In the genomic region with DNA sequence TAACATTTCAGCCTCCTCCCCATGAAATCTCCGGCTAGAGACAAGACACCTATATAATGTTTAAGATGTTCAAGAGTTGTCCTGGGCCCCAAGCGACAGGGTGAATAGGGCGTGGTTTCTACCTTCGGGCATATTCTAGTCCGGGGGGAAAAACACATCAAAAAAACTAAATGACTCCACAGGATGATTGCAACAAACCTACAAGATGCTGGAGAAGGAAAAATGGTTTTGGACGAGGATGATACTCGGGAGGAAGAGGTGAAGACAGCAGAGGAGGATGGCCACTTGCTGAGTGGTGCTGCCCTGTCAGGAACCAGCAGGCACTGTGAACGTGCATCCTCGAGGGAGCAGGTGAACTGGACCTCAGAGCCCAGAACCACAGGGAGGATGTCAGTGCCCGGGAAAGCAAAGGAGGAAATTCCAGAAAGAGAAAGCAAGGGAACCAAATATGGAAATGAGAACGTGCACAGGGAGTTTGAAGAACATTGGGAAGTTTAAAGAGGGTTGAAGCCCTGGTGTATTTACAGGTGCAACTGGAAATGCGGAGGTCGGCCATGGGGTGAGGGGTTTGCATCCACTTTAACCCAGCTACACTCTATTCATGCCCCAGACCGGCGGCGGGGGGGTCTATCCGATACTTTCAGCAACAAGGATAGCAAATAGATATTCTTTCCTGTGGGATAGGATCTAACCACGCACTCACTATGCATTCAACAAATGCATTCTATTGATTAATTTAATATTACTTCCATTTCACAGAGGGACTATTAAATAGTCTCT, we compare ENCODE assay signal across 22 cellular contexts. TPM values are rescaled to one million over a fixed set of nuclear protein-coding genes. Genes with fewer than 3 reads are reported as not detected.
DNase-seq lines count a peak whose midpoint lies in the region; ATAC-seq and TF ChIP-seq lines count a peak whose summit lies in the region.
"Had no signal": no experiment of that assay in that cellular context is flagged by ENCODE, and none has a peak within 500 bp of the region (broad histone marks: within the 10 kb centered on the region; RNA-seq: fewer than 3 reads in every experiment).

No MANE protein-coding gene starts in this region.

- TF ChIP-seq EP300 in upper lobe of left lung (IDR thresholded peaks at IDR 0.05): no peak
- TF ChIP-seq EP300 in SK-N-SH (IDR thresholded peaks at IDR 0.05; ENCODE audit: borderline replicate concordance in 1 of 2, low read depth in 1 of 2, low read length in 1 of 2): no peak

- H3K4me1 ChIP-seq in ascending aorta (peaks cover 8 to 45% of the 10 kb centered on the region in 2 donors), esophagus squamous epithelium (peaks cover 0 to 28% (median 18%) of the 10 kb centered on the region in 3 donors), psoas muscle (peaks cover 3% of the 10 kb centered on the region), upper lobe of left lung (peaks cover 1 to 12% (median 6%) of the 10 kb centered on the region in 4 donors), right lobe of liver (no peaks in the 10 kb centered on the region), SK-N-SH (ENCODE audit: control insufficient read depth in 1 of 2, insufficient read depth in 2 of 2, low read depth in 1 of 2, low read length in 1 of 2) (peaks cover 14 to 25% of the 10 kb centered on the region in 2 experiments; a peak in 3 of 4 replicates)

- H3K4me2 ChIP-seq in SK-N-SH: no peak overlapping the region

- CTCF ChIA-PET in SK-N-SH (lab: Yijun Ruan, JAX): interaction anchor here (1.6 kb wide), 1 partner anchor 156 kb away, joined by 3 read pairs; no protein-coding TSS in a partner anchor

- no peaks in the 10 kb centered on the region for H3K36me3 ChIP-seq in ascending aorta
- no peaks in the 10 kb centered on the region for H3K36me3 ChIP-seq in esophagus squamous epithelium
- H3K36me3 ChIP-seq in psoas muscle (ENCODE audit: insufficient read depth in 1 of 2, low read depth in 1 of 2): no peaks in the 10 kb centered on the region
- H3K36me3 ChIP-seq in upper lobe of left lung: no peaks in the 10 kb centered on the region
- H3K36me3 ChIP-seq in right lobe of liver: no peaks in the 10 kb centered on the region
- no peaks in the 10 kb centered on the region for H3K36me3 ChIP-seq in SK-N-SH (replicated peaks in 1 of 2; ENCODE audit: control insufficient read depth in 1 of 2, insufficient read depth in 2 of 2, low read length in 1 of 2)

- intact Hi-C loops in ascending aorta (cut with DNase I): no loop called here
- intact Hi-C loops in esophagus squamous epithelium (cut with DNase I): no loop called here
- intact Hi-C loops in psoas muscle (cut with DNase I): no loop called here
- intact Hi-C loops in right lobe of liver (cut with DNase I): no loop called here

- no peak for TF ChIP-seq CTCF in ascending aorta (IDR thresholded peaks at IDR 0.05)
- no peak for TF ChIP-seq CTCF in esophagus squamous epithelium (IDR thresholded peaks at IDR 0.05)
- no peak for TF ChIP-seq CTCF in psoas muscle (IDR thresholded peaks at IDR 0.05)
- no peak for TF ChIP-seq CTCF in upper lobe of left lung (IDR thresholded peaks at IDR 0.05)
- no peak for TF ChIP-seq CTCF in right lobe of liver (IDR thresholded peaks at IDR 0.05)
- TF ChIP-seq CTCF in SK-N-SH (IDR thresholded peaks at IDR 0.05): no peak

- no peak overlapping the region for H2AFZ ChIP-seq in SK-N-SH (ENCODE audit: low read depth)

- peaks cover 51% of the 10 kb centered on the region for H3K79me2 ChIP-seq in SK-N-SH (ENCODE audit: insufficient read depth)

- no peak overlapping the region for H3K4me3 ChIP-seq in ascending aorta
- no peak overlapping the region for H3K4me3 ChIP-seq in esophagus squamous epithelium
- H3K4me3 ChIP-seq in psoas muscle: no peak overlapping the region
- no peak overlapping the region for H3K4me3 ChIP-seq in upper lobe of left lung
- no peak overlapping the region for H3K4me3 ChIP-seq in right lobe of liver
- H3K4me3 ChIP-seq in SK-N-SH (ENCODE audit: low read depth in 2 of 2, low read length in 1 of 2): no peak overlapping the region
- H3K4me3 ChIP-seq: SJSA1 had no signal

- H3K9me3 ChIP-seq in ascending aorta (no peaks in the 10 kb centered on the region), esophagus squamous epithelium (no peaks in the 10 kb centered on the region), psoas muscle (no peaks in the 10 kb centered on the region), upper lobe of left lung (no peaks in the 10 kb centered on the region), right lobe of liver (no peaks in the 10 kb centered on the region), SK-N-SH (no peaks in the 10 kb centered on the region)
- H3K9me3 ChIP-seq: SJSA1 had no signal

- 62 to 74% methylated on average over 18 of the region's 18 CpGs for WGBS in esophagus squamous epithelium, 2 donors
- 74 to 76% (median 75%) methylated on average over 18 of the region's 18 CpGs for WGBS in psoas muscle, 3 donors
- WGBS in upper lobe of left lung, 2 donors: 71 to 72% methylated on average over 18 of the region's 18 CpGs
- WGBS in right lobe of liver (ENCODE audit: insufficient coverage, low coverage, low lambda C conversion rate, missing lambda C conversion rate): 57% methylated on average over 15 of the region's 18 CpGs
- WGBS in SK-N-SH (ENCODE audit: low lambda C conversion rate): 80% methylated on average over 18 of the region's 18 CpGs

- no peaks in the 10 kb centered on the region for H4K20me1 ChIP-seq in SK-N-SH (ENCODE audit: insufficient read depth)

- POLR2A ChIA-PET in SK-N-SH (lab: Yijun Ruan, JAX): no interaction called here

- peak in 1 of 2 donors; percentile 63 for DNase-seq in ascending aorta (ENCODE audit: low spot score in 2 of 2)
- no peak for DNase-seq in esophagus squamous epithelium (lab: John Stamatoyannopoulos, UW)
- peak in 1 of 2 donors; percentile 26 for DNase-seq in psoas muscle
- DNase-seq in upper lobe of left lung: no peak
- DNase-seq in right lobe of liver: no peak
- no peak for DNase-seq in SK-N-SH
- DNase-seq in NCI-H226: no peak
- DNase-seq: activated CD4-positive, alpha-beta T cell treated with anti-CD3 and anti-CD28 coated beads, Interleukin-2, amount 10 ng/mL, durations not matched to agents 24 days and 14 days; CD4-positive, CD25-positive, alpha-beta regulatory T cell; effector CD8-positive, alpha-beta T cell; glutamatergic neuron; H9; left cardiac atrium; midbrain; NCI-H1417; NCI-H2081 treated with DMSO at 0.1 percent for 48 hours; NCI-H510A; stimulated activated CD8-positive, alpha-beta memory T cell treated with anti-CD3 and anti-CD28 coated beads, Interleukin-4, amount 100 ng/mL, for 48 hours; substantia nigra; T-helper 2 cell had no signal

- no peak for ATAC-seq in psoas muscle
- ATAC-seq in upper lobe of left lung (ENCODE audit: low FRiP score in 2 of 2): no peak
- no peak for ATAC-seq in right lobe of liver
- ATAC-seq: left cardiac atrium, Panc1 had no signal

- TF ChIP-seq POLR2A in esophagus squamous epithelium (IDR thresholded peaks at IDR 0.05): no peak
- no peak for TF ChIP-seq POLR2A in upper lobe of left lung (IDR thresholded peaks at IDR 0.05)
- no peak for TF ChIP-seq POLR2A in right lobe of liver (IDR thresholded peaks at IDR 0.05)

- peaks cover 40% of the 10 kb centered on the region for H3F3A ChIP-seq in SK-N-SH (replicated peaks; ENCODE audit: insufficient read depth)

- H3K27ac ChIP-seq in ascending aorta: peak overlapping the region; percentile 85 to 95
- peak overlapping the region; percentile 19 to 73 (median 60) for H3K27ac ChIP-seq in esophagus squamous epithelium
- peak overlapping the region; percentile 23 for H3K27ac ChIP-seq in psoas muscle
- peak overlapping the region in 3 of 4 donors; percentile 24 to 38 (median 30) for H3K27ac ChIP-seq in upper lobe of left lung
- H3K27ac ChIP-seq in right lobe of liver: no peak overlapping the region
- peak overlapping the region in 1 of 2 experiments; percentile 69; a peak in 3 of 4 replicates for H3K27ac ChIP-seq in SK-N-SH (ENCODE audit: low read depth in 2 of 2, low read length in 1 of 2)
- H3K27ac ChIP-seq: SJSA1 had no signal

- H3K9ac ChIP-seq in SK-N-SH: no peak overlapping the region

- no peak for TF ChIP-seq RAD21 in SK-N-SH (IDR thresholded peaks at IDR 0.05; ENCODE audit: low read length)

- no peaks in the 10 kb centered on the region for H3K27me3 ChIP-seq in ascending aorta
- no peaks in the 10 kb centered on the region for H3K27me3 ChIP-seq in esophagus squamous epithelium
- peaks cover 0 to 4% (median 0%) of the 10 kb centered on the region in 3 donors for H3K27me3 ChIP-seq in psoas muscle (ENCODE audit: insufficient read depth in 3 of 3, low read length in 2 of 3)
- no peaks in the 10 kb centered on the region for H3K27me3 ChIP-seq in upper lobe of left lung
- no peaks in the 10 kb centered on the region for H3K27me3 ChIP-seq in right lobe of liver
- no peaks in the 10 kb centered on the region for H3K27me3 ChIP-seq in SK-N-SH (ENCODE audit: insufficient read depth)
- H3K27me3 ChIP-seq: SJSA1 had no signal

- no peaks in the 10 kb centered on the region for H3K9me2 ChIP-seq in SK-N-SH

TF ChIP-seq in SK-N-SH, 30 proteins besides CTCF, POLR2A, EP300 and RAD21 (continues in another document):
- no peak for TF ChIP-seq POLR2AphosphoS5 (IDR thresholded peaks at IDR 0.05; ENCODE audit: low read depth, low read length)

RNA-seq across cellular contexts. Expression of a gene that starts 50.6 kb away (rescaled TPM):
- total RNA-seq in ascending aorta (756 TPM), esophagus squamous epithelium (10 to 100 TPM in 3 of 4 donors, 1 to 10 TPM in 1; 8.9 to 97.1 (median 40.2) TPM), psoas muscle (100 to 1,000 TPM in 2 of 4 donors, 10 to 100 TPM in 2; 87.3 to 127 (median 110) TPM), upper lobe of left lung (100 to 1,000 TPM in 4 of 6 donors, 10 to 100 TPM in 2; 81.7 to 309 (median 167) TPM), right lobe of liver (10 to 100 TPM in 5 of 6 experiments, 1 to 10 TPM in 1; 8.0 to 89.8 (median 41.1) TPM)
- polyA plus RNA-seq in psoas muscle (100 to 1,000 TPM in 1 of 3 donors, 10 to 100 TPM in 2; 39.0 to 115 (median 60.2) TPM), SK-N-SH (2012; rRNA removed) (28.2 and 30.3 TPM in 2 replicates)
- 28.1 and 32.5 TPM in 2 replicates for polyA plus RNA-seq in SK-N-SH (2012; cell fraction: cytosol; rRNA removed)
- 48.2 and 61.1 TPM in 2 replicates for polyA plus RNA-seq in SK-N-SH (2012; cell fraction: nucleus; rRNA removed)
- total RNA-seq: activated CD4-positive, alpha-beta T cell treated with anti-CD3 and anti-CD28 coated beads, Interleukin-2, amount 10 ng/mL, durations not matched to agents 24 days and 14 days; CD4-positive, CD25-positive, alpha-beta regulatory T cell had no signal
- polyA plus RNA-seq: CD4-positive, CD25-positive, alpha-beta regulatory T cell had no signal

RNA-seq across cellular contexts. Expression of a gene that starts 50.8 kb away (rescaled TPM):
- total RNA-seq in ascending aorta: 1,227 TPM
- total RNA-seq in esophagus squamous epithelium: 100 to 1,000 TPM in 1 of 4 donors, 10 to 100 TPM in 3; 11.9 to 102 (median 43.5) TPM
- total RNA-seq in psoas muscle: 10 to 100 TPM; 49.1 to 64.0 (median 59.9) TPM
- 10 to 100 TPM; 25.8 to 84.5 (median 37.9) TPM for polyA plus RNA-seq in psoas muscle
- 100 to 1,000 TPM; 169 to 458 (median 258) TPM for total RNA-seq in upper lobe of left lung
- 10 to 100 TPM in 5 of 6 experiments, 1 to 10 TPM in 1; 8.4 to 65.8 (median 42.5) TPM for total RNA-seq in right lobe of liver
- 61.1 and 137 TPM in 2 replicates for polyA plus RNA-seq in SK-N-SH (2012; rRNA removed)
- polyA plus RNA-seq in SK-N-SH (2012; cell fraction: cytosol; rRNA removed): 42.5 and 60.6 TPM in 2 replicates
- 103 and 166 TPM in 2 replicates for polyA plus RNA-seq in SK-N-SH (2012; cell fraction: nucleus; rRNA removed)
- total RNA-seq: activated CD4-positive, alpha-beta T cell treated with anti-CD3 and anti-CD28 coated beads, Interleukin-2, amount 10 ng/mL, durations not matched to agents 24 days and 14 days; CD4-positive, CD25-positive, alpha-beta regulatory T cell had no signal
- polyA plus RNA-seq: CD4-positive, CD25-positive, alpha-beta regulatory T cell had no signal

Comparison
In these comparisons a context has a peak if more than half of its experiments do, and no peak if none do; other contexts are left out.
1. H3K27ac ChIP-seq: peak in ascending aorta (2 of 2), esophagus squamous epithelium (4 of 4), psoas muscle (single experiment) and upper lobe of left lung (3 of 4); none in right lobe of liver (0 of 3).